Comparison of ENCODE assay signal across 12 cellular contexts in genomic region chr9:125141751-125142150, GRCh38. TPM values are rescaled to one million over a fixed set of nuclear protein-coding genes. Genes with fewer than 3 reads are reported as not detected.
DNase-seq lines count a peak whose midpoint lies in the region; ATAC-seq, FAIRE-seq and TF ChIP-seq lines count a peak whose summit lies in the region.
"Had no signal": no experiment of that assay in that cellular context is flagged by ENCODE, and none has a peak within 500 bp of the region (broad histone marks: within the 10 kb centered on the region; RNA-seq: fewer than 3 reads in every experiment).

No MANE protein-coding gene starts in this region.

- H3K9ac ChIP-seq in GM12878 (ENCODE audit: control insufficient read depth, insufficient read depth, low read length) (no peak overlapping the region), neural progenitor cell (no peak overlapping the region)

- RAD21 ChIA-PET in GM12878 (lab: Charles Lee; ENCODE audit: unreplicated experiment): interaction anchor here (1.1 to 2.0 kb wide), 4 partner anchors 16 to 289 kb away, joined by 4 to 8 read pairs (median 6); partner anchors contain the start of gene WDR38

- no peak for FAIRE-seq in GM12878 (lab: Jason Lieb, UNC)
- FAIRE-seq: islet of Langerhans had no signal

- CTCF ChIA-PET in activated CD8-positive, alpha-beta memory T cell treated with anti-CD3 and anti-CD28 coated beads, Interleukin-2, amount 10 ng/mL, durations not matched to agents 7 days and 5 days (lab: Charles Lee): interaction anchor here (0.6 to 5.4 kb wide), 14 partner anchors 8 to 1568 kb away, joined by 3 to 28 read pairs (median 4); partner anchors contain the start of gene WDR38
- CTCF ChIA-PET in GM12878 (lab: Yijun Ruan, JAX): interaction anchor here (0.9 to 2.8 kb wide), 6 partner anchors 15 to 280 kb away, joined by 3 to 14 read pairs (median 4); partner anchors contain the start of genes ARPC5L and RPL35

- H3K4me3 Mint-ChIP-seq in activated CD8-positive, alpha-beta memory T cell treated with anti-CD3 and anti-CD28 coated beads, Interleukin-2, amount 10 ng/mL, durations not matched to agents 7 days and 5 days: peak overlapping the region; percentile 91
- peak overlapping the region; percentile 99 for H3K4me3 Mint-ChIP-seq in neural progenitor cell

- H3K4me3 ChIP-seq in GM12878 (no peak overlapping the region; the same call in 1 of the 2 replicates), neural progenitor cell (no peak overlapping the region)

- H3F3A ChIP-seq in neural progenitor cell (ENCODE audit: low read depth): peaks cover 7% of the 10 kb centered on the region

- SMC1A ChIA-PET in GM12878 (lab: Charles Lee; ENCODE audit: uncharacterized antibody, unreplicated experiment): interaction anchor here (3.3 to 3.4 kb wide), 2 partner anchors 15 to 202 kb away, joined by 9 to 19 read pairs; no protein-coding TSS in a partner anchor

- POLR2A ChIA-PET in GM12878 (lab: Charles Lee): interaction anchor here (0.5 to 1.4 kb wide), 7 partner anchors 15 to 484 kb away, joined by 3 to 7 read pairs (median 6); partner anchors contain the start of gene HSPA5

- 93% methylated on average over 4 of the region's 4 CpGs for WGBS in GM12878 (ENCODE audit: insufficient coverage, insufficient replicate concordance, low lambda C conversion rate, missing lambda C conversion rate)

- H3K27ac ChIP-seq in KOPT-K1 (ENCODE audit: low read depth, low read length, poor library complexity, severe bottlenecking) (peak overlapping the region; percentile 69), GM12878 (ENCODE audit: control insufficient read depth, insufficient read depth) (no peak overlapping the region), neural progenitor cell (no peak overlapping the region)
- H3K27ac ChIP-seq: coronary artery, Peyer's patch had no signal

- peaks cover 35% of the 10 kb centered on the region for H3K4me1 Mint-ChIP-seq in activated CD8-positive, alpha-beta memory T cell treated with anti-CD3 and anti-CD28 coated beads, Interleukin-2, amount 10 ng/mL, durations not matched to agents 7 days and 5 days
- H3K4me1 Mint-ChIP-seq in neural progenitor cell: peaks cover 8% of the 10 kb centered on the region

- H3K36me3 ChIP-seq in KOPT-K1 (ENCODE audit: insufficient read depth, low read length) (peaks cover 39% of the 10 kb centered on the region), GM12878 (ENCODE audit: control insufficient read depth in 2 of 2, insufficient read depth in 2 of 2, low read length in 1 of 2) (no peaks in the 10 kb centered on the region), neural progenitor cell (peaks cover 9% of the 10 kb centered on the region)
- H3K36me3 ChIP-seq: Peyer's patch had no signal

- H2AFZ ChIP-seq in GM12878 (ENCODE audit: control insufficient read depth, low read depth, low read length): no peak overlapping the region
- no peak overlapping the region for H2AFZ ChIP-seq in neural progenitor cell (replicated peaks)

- no peak overlapping the region for H3K4me2 ChIP-seq in GM12878 (ENCODE audit: control insufficient read depth, insufficient read depth)
- peak overlapping the region; percentile 88 for H3K4me2 ChIP-seq in neural progenitor cell

- H3K9me3 ChIP-seq in KOPT-K1 (ENCODE audit: insufficient read depth, low read length, poor library complexity, severe bottlenecking): no peaks in the 10 kb centered on the region
- no peaks in the 10 kb centered on the region for H3K9me3 ChIP-seq in GM12878 (replicated peaks; ENCODE audit: control insufficient read depth, insufficient read depth, low read length)
- H3K9me3 ChIP-seq in neural progenitor cell (ENCODE audit: low read depth): no peaks in the 10 kb centered on the region
- H3K9me3 ChIP-seq: Peyer's patch had no signal

- no peak for TF ChIP-seq RAD21 in GM12878 (IDR thresholded peaks at IDR 0.05; ENCODE audit: insufficient read depth, low read depth, low read length)

- no peak for TF ChIP-seq CTCF in GM12878 (IDR thresholded peaks at IDR 0.05 in 2 of 3, conservative IDR thresholded peaks at IDR 0.05 in 1 of 3; ENCODE audit: control insufficient read depth in 2 of 3, extremely low read depth in 1 of 3, insufficient read depth in 1 of 3, low read depth in 3 of 3, low read length in 3 of 3)
- no peak for TF ChIP-seq CTCF in neural progenitor cell (IDR thresholded peaks at IDR 0.05)

- no peak for DNase-seq in activated CD8-positive, alpha-beta memory T cell treated with anti-CD3 and anti-CD28 coated beads, Interleukin-2, amount 10 ng/mL, durations not matched to agents 7 days and 5 days
- no peak for DNase-seq in activated CD8-positive, alpha-beta memory T cell treated with anti-CD3 and anti-CD28 coated beads for 24 hours
- DNase-seq in GM12878 (ENCODE audit: low read depth, low spot score) (no peak), neural progenitor cell (ENCODE audit: low spot score) (no peak), NCI-H526 treated with DMSO at 0.1 percent for 48 hours (lab: John Stamatoyannopoulos, UW) (no peak)
- DNase-seq: activated naive CD4-positive, alpha-beta T cell treated with anti-CD3 and anti-CD28 coated beads, Interleukin-2, amount 50 U/mL, for 16 hours had no signal

- H3K27me3 Mint-ChIP-seq in activated CD8-positive, alpha-beta memory T cell treated with anti-CD3 and anti-CD28 coated beads, Interleukin-2, amount 10 ng/mL, durations not matched to agents 7 days and 5 days: no peaks in the 10 kb centered on the region
- peaks cover 4% of the 10 kb centered on the region for H3K27me3 Mint-ChIP-seq in neural progenitor cell (ENCODE audit: insufficient read depth, low read depth)

- peaks cover 11% of the 10 kb centered on the region for H3K36me3 Mint-ChIP-seq in activated CD8-positive, alpha-beta memory T cell treated with anti-CD3 and anti-CD28 coated beads, Interleukin-2, amount 10 ng/mL, durations not matched to agents 7 days and 5 days
- peaks cover 4% of the 10 kb centered on the region for H3K36me3 Mint-ChIP-seq in neural progenitor cell

- no peaks in the 10 kb centered on the region for H3K9me3 Mint-ChIP-seq in activated CD8-positive, alpha-beta memory T cell treated with anti-CD3 and anti-CD28 coated beads, Interleukin-2, amount 10 ng/mL, durations not matched to agents 7 days and 5 days (ENCODE audit: low read depth)
- no peaks in the 10 kb centered on the region for H3K9me3 Mint-ChIP-seq in neural progenitor cell

- H4K20me1 ChIP-seq in GM12878 (ENCODE audit: control insufficient read depth, insufficient read depth) (no peaks in the 10 kb centered on the region), neural progenitor cell (ENCODE audit: low read depth) (peaks cover 24% of the 10 kb centered on the region)

- intact Hi-C loops in GM12878 (cut with micrococcal nuclease; ENCODE audit: unreplicated experiment): loop anchor here (5.0 to 10.0 kb wide), 3 partner anchors 137 to 269 kb away; no protein-coding TSS in a partner anchor

- H3K79me2 ChIP-seq in GM12878 (ENCODE audit: control insufficient read depth, insufficient read depth, low read length) (peaks cover 3% of the 10 kb centered on the region), neural progenitor cell (ENCODE audit: low read depth) (peaks cover 62% of the 10 kb centered on the region)

- no peak for TF ChIP-seq POLR2A in GM12878 (IDR thresholded peaks at IDR 0.05; ENCODE audit: low read depth, low read length)

- no peak overlapping the region for H3K27ac Mint-ChIP-seq in activated CD8-positive, alpha-beta memory T cell treated with anti-CD3 and anti-CD28 coated beads, Interleukin-2, amount 10 ng/mL, durations not matched to agents 7 days and 5 days
- no peak overlapping the region for H3K27ac Mint-ChIP-seq in neural progenitor cell

- ATAC-seq in activated CD8-positive, alpha-beta memory T cell treated with anti-CD3 and anti-CD28 coated beads, Interleukin-2, amount 10 ng/mL, durations not matched to agents 7 days and 5 days: no peak
- ATAC-seq in GM12878 (no peak), HG03460 (IDR thresholded peaks at IDR 0.05; ENCODE audit: unreplicated experiment) (no peak), GM19397 (IDR thresholded peaks at IDR 0.05; ENCODE audit: unreplicated experiment) (no peak)

- H3K4me1 ChIP-seq in GM12878 (ENCODE audit: control insufficient read depth, insufficient read depth, low read length): peaks cover 10% of the 10 kb centered on the region
- peaks cover 4% of the 10 kb centered on the region for H3K4me1 ChIP-seq in neural progenitor cell

- TSS peak; percentile 56 for BruUV-seq in GM12878 (replicated peaks; lab: Mats Ljungman, UMichigan)

- in situ Hi-C loops in GM12878 (cut with MboI): loop anchor here (5.0 kb wide), 1 partner anchor 369 kb away; the partner anchor contains the start of gene NR6A1

- no peak for TF ChIP-seq EP300 in GM12878 (IDR thresholded peaks at IDR 0.05; ENCODE audit: borderline replicate concordance in 1 of 2, control insufficient read depth in 1 of 2, low read depth in 2 of 2, low read length in 2 of 2)

- no peaks in the 10 kb centered on the region for H3K27me3 ChIP-seq in GM12878 (replicated peaks in 1 of 2; ENCODE audit: control insufficient read depth in 2 of 2, insufficient read depth in 2 of 2, low read length in 1 of 2)
- H3K27me3 ChIP-seq in neural progenitor cell: no peaks in the 10 kb centered on the region
- H3K27me3 ChIP-seq: Peyer's patch had no signal

RNA-seq across cellular contexts. Expression of gene SCAI, which starts 1.6 kb away (rescaled TPM):
- 10 to 100 TPM in 1 of 2 experiments, 1 to 10 TPM in 1; 9.4 to 13.7 TPM for total RNA-seq in activated CD8-positive, alpha-beta memory T cell treated with anti-CD3 and anti-CD28 coated beads, Interleukin-2, amount 10 ng/mL, durations not matched to agents 7 days and 5 days
- total RNA-seq in GM12878 (2013; cell fraction: nucleolus; rRNA removed): 93.9 and 95.0 TPM in 2 replicates
- total RNA-seq in GM12878 (2014; rRNA removed) (5.7 and 7.7 TPM in 2 replicates), GM12878 (2014; rRNA removed; fragmentation: Illumina TruSeq; extraction: Trizol) (5.6 and 7.2 TPM in 2 replicates), GM12878 (2021) (6.9 and 8.1 TPM in 2 replicates), neural progenitor cell (ENCODE audit: low replicate concordance) (24.1 and 30.2 TPM in 2 replicates)
- polyA plus RNA-seq in GM12878 (2011; ENCODE audit: low read depth): 1.9 TPM
- polyA plus RNA-seq in GM12878 (2011; rRNA removed) (8.8 and 12.4 TPM in 2 replicates), GM12878 (2014; fragmentation: Illumina TruSeq; extraction: Trizol) (3.2 and 3.5 TPM in 2 replicates), GM12878 (2014; fragmentation: Nextera tagmentation; extraction: Ambion mirVana) (under 1 TPM; 0.52 to 0.82 TPM), GM12878 (2014; rRNA removed) (2.6 and 3.4 TPM in 2 replicates), GM12878 (2016; fragmentation: Nextera tagmentation; extraction: Ambion mirVana) (1 to 10 TPM; 4.9 to 5.3 TPM)
- 2.5 and 4.9 TPM in 2 replicates for polyA plus RNA-seq in GM12878 (2011; cell fraction: cytosol; rRNA removed)
- 6.6 and 8.1 TPM in 2 replicates for polyA plus RNA-seq in GM12878 (2011; cell fraction: nucleus; rRNA removed)
- polyA plus RNA-seq in GM12878 (2012): 1.8 and 2.6 TPM in 2 replicates
- polyA minus RNA-seq in GM12878 (2011; rRNA and poly(A)+ RNA removed): 11.6 and 12.5 TPM in 2 replicates
- 6.5 and 7.6 TPM in 2 replicates for polyA minus RNA-seq in GM12878 (2011; cell fraction: cytosol; rRNA and poly(A)+ RNA removed)
- 4.8 and 6.2 TPM in 2 replicates for polyA minus RNA-seq in GM12878 (2011; cell fraction: nucleus; rRNA and poly(A)+ RNA removed)

RNA-seq across cellular contexts. Expression of gene PPP6C, which starts 47.9 kb away (rescaled TPM):
- 10 to 100 TPM; 40.8 to 50.3 TPM for total RNA-seq in activated CD8-positive, alpha-beta memory T cell treated with anti-CD3 and anti-CD28 coated beads, Interleukin-2, amount 10 ng/mL, durations not matched to agents 7 days and 5 days
- total RNA-seq in GM12878 (2013; cell fraction: nucleolus; rRNA removed): 13.2 and 13.6 TPM in 2 replicates
- total RNA-seq in GM12878 (2014; rRNA removed) (27.2 and 34.8 TPM in 2 replicates), GM12878 (2014; rRNA removed; fragmentation: Illumina TruSeq; extraction: Trizol) (35.1 and 35.3 TPM in 2 replicates), GM12878 (2021) (41.2 and 43.4 TPM in 2 replicates), neural progenitor cell (ENCODE audit: low replicate concordance) (41.7 and 61.7 TPM in 2 replicates)
- polyA plus RNA-seq in GM12878 (2011; ENCODE audit: low read depth): 12.7 TPM
- polyA plus RNA-seq in GM12878 (2011; rRNA removed) (45.3 and 67.8 TPM in 2 replicates), GM12878 (2014; fragmentation: Illumina TruSeq; extraction: Trizol) (38.8 and 46.0 TPM in 2 replicates), GM12878 (2014; fragmentation: Nextera tagmentation; extraction: Ambion mirVana) (10 to 100 TPM; 26.8 to 33.8 TPM), GM12878 (2014; rRNA removed) (23.9 and 27.4 TPM in 2 replicates), GM12878 (2016; fragmentation: Nextera tagmentation; extraction: Ambion mirVana) (10 to 100 TPM; 39.7 to 40.2 TPM)
- 17.0 and 21.4 TPM in 2 replicates for polyA plus RNA-seq in GM12878 (2011; cell fraction: cytosol; rRNA removed)
- polyA plus RNA-seq in GM12878 (2011; cell fraction: nucleus; rRNA removed): 11.9 and 15.3 TPM in 2 replicates
- 20.0 and 22.4 TPM in 2 replicates for polyA plus RNA-seq in GM12878 (2012)
- polyA minus RNA-seq in GM12878 (2011; rRNA and poly(A)+ RNA removed): 23.0 and 32.4 TPM in 2 replicates
- polyA minus RNA-seq in GM12878 (2011; cell fraction: cytosol; rRNA and poly(A)+ RNA removed): 13.6 and 14.6 TPM in 2 replicates
- polyA minus RNA-seq in GM12878 (2011; cell fraction: nucleus; rRNA and poly(A)+ RNA removed): 4.8 and 6.6 TPM in 2 replicates

RNA-seq across cellular contexts. Expression of gene RABEPK, which starts 58.6 kb away (rescaled TPM):
- total RNA-seq in activated CD8-positive, alpha-beta memory T cell treated with anti-CD3 and anti-CD28 coated beads, Interleukin-2, amount 10 ng/mL, durations not matched to agents 7 days and 5 days: 10 to 100 TPM; 14.3 to 16.9 TPM
- 6.4 and 9.4 TPM in 2 replicates for total RNA-seq in GM12878 (2013; cell fraction: nucleolus; rRNA removed)
- 32.3 TPM in 2 replicates for total RNA-seq in GM12878 (2014; rRNA removed)
- 28.1 and 29.1 TPM in 2 replicates for total RNA-seq in GM12878 (2014; rRNA removed; fragmentation: Illumina TruSeq; extraction: Trizol)
- total RNA-seq in GM12878 (2021): 26.9 and 27.7 TPM in 2 replicates
- 31.8 TPM for polyA plus RNA-seq in GM12878 (2011; ENCODE audit: low read depth)
- 33.6 and 41.6 TPM in 2 replicates for polyA plus RNA-seq in GM12878 (2011; rRNA removed)
- 38.5 and 45.8 TPM in 2 replicates for polyA plus RNA-seq in GM12878 (2011; cell fraction: cytosol; rRNA removed)
- polyA plus RNA-seq in GM12878 (2011; cell fraction: nucleus; rRNA removed): 21.4 and 23.8 TPM in 2 replicates
- polyA plus RNA-seq in GM12878 (2012): 21.7 and 28.4 TPM in 2 replicates
- polyA plus RNA-seq in GM12878 (2014; fragmentation: Illumina TruSeq; extraction: Trizol): 30.6 and 32.4 TPM in 2 replicates
- 10 to 100 TPM; 41.7 to 59.8 TPM for polyA plus RNA-seq in GM12878 (2014; fragmentation: Nextera tagmentation; extraction: Ambion mirVana)
- polyA plus RNA-seq in GM12878 (2014; rRNA removed): 29.2 and 37.2 TPM in 2 replicates
- 10 to 100 TPM; 46.3 to 52.4 TPM for polyA plus RNA-seq in GM12878 (2016; fragmentation: Nextera tagmentation; extraction: Ambion mirVana)
- polyA minus RNA-seq in GM12878 (2011; rRNA and poly(A)+ RNA removed): 20.0 and 24.5 TPM in 2 replicates
- polyA minus RNA-seq in GM12878 (2011; cell fraction: cytosol; rRNA and poly(A)+ RNA removed): 7.1 and 9.2 TPM in 2 replicates
- polyA minus RNA-seq in GM12878 (2011; cell fraction: nucleus; rRNA and poly(A)+ RNA removed): 3.6 and 6.7 TPM in 2 replicates
- total RNA-seq in neural progenitor cell (ENCODE audit: low replicate concordance): 7.8 and 12.4 TPM in 2 replicates
